In the genomic region with DNA sequence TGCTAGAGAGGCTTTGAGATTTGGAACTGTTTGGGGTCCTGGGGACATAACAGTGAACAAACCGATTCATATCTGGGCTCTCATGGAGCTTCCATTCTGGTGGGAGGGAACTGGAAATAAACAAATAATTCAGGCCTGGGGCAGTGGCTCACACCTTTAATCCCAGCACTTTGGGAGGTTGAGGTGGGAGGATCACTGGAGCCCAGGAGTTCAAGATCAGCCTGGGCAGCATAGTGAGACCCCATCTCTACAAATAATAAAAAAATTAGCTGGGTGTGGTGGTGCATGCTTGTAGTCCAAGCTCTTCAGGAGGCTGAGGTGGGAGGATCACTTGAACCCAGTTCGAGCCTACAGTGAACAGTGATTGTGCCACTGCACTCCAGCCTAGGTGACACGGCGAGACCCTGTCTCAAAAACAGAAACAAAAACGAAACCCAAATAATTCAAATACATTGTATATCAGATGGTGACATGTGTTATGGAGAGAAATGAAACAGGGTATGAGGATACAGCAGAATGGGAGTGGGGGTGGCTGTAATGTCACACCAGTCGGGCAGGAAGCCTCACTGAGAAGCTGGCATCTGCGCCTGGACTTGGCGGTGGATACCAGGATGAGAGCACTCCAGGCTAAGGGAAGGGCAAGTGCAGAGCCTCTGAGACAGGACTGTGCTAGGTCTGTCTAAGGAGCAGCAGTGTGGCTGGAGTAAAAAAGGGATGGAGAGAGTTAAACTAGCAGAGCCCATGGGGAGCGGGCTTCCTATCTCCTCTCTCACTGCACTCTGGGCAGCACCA, we compare ENCODE assay signal across 29 cellular contexts.
"Had no signal": no experiment of that assay in that cellular context is flagged by ENCODE, and none has a peak within 500 bp of the region (broad histone marks: within the 10 kb centered on the region; RNA-seq: fewer than 3 reads in every experiment).

No MANE protein-coding gene starts in this region.

- H3K4me3 ChIP-seq: coronary artery, dorsolateral prefrontal cortex, esophagus muscularis mucosa, gastrocnemius medialis, heart left ventricle had no signal

- H3K9me3 ChIP-seq: esophagus muscularis mucosa, gastrocnemius medialis, heart left ventricle had no signal

- ATAC-seq: activated CD4-positive, CD25-positive, alpha-beta regulatory T cell treated with anti-CD3 and anti-CD28 coated beads, Interleukin-2, amount 50 U/mL, for 24 hours; activated CD8-positive, alpha-beta T cell treated with anti-CD3 and anti-CD28 coated beads for 36 hours; activated T-cell treated with anti-CD3 and anti-CD28 coated beads, Interleukin-2, amount 50 U/mL, for 4 hours; activated T-helper 17 cell treated with anti-CD3 and anti-CD28 coated beads, Interleukin-2, amount 50 U/mL, for 72 hours; foreskin keratinocyte; gastrocnemius medialis; T-helper 17 cell had no signal

- H3K4me1 ChIP-seq: esophagus muscularis mucosa, foreskin keratinocyte, gastrocnemius medialis, heart left ventricle had no signal

- H3K36me3 ChIP-seq: brain microvascular endothelial cell, esophagus muscularis mucosa, gastrocnemius medialis, heart left ventricle, WERI-Rb-1 had no signal

- H3K27ac ChIP-seq: brain microvascular endothelial cell, coronary artery, esophagus muscularis mucosa, foreskin keratinocyte, gastrocnemius medialis, heart left ventricle, WERI-Rb-1 had no signal

- DNase-seq: activated B cell treated with CpG ODN at 0.5 μM for 24 hours; activated CD4-positive, alpha-beta T cell treated with anti-CD3 and anti-CD28 coated beads for 48 hours; activated CD4-positive, alpha-beta T cell treated with anti-CD3 and anti-CD28 coated beads, Interleukin-2, amount 50 U/mL, for 1 hour; activated CD4-positive, alpha-beta T cell treated with anti-CD3 and anti-CD28 coated beads, Interleukin-2, amount 50 U/mL, for 48 hours; activated CD8-positive, alpha-beta memory T cell treated with anti-CD3 and anti-CD28 coated beads for 24 hours; activated CD8-positive, alpha-beta T cell treated with anti-CD3 and anti-CD28 coated beads for 36 hours; activated effector memory CD4-positive, alpha-beta T cell treated with Interleukin-2 at 50 U/mL for 16 hours; activated gamma-delta T cell treated with Interleukin-2 at 50 U/mL for 16 hours; activated naive CD4-positive, alpha-beta T cell treated with anti-CD3 and anti-CD28 coated beads, Interleukin-2, amount 50 U/mL, for 16 hours; activated naive CD4-positive, alpha-beta T cell treated with Interleukin-2 at 50 U/mL for 16 hours; activated T-cell treated with anti-CD3 and anti-CD28 coated beads, Interleukin-2, amount 50 U/mL, for 4 hours; amniotic stem cell; anterior cingulate cortex; brain microvascular endothelial cell; effector memory CD4-positive, alpha-beta T cell; endodermal cell; foreskin keratinocyte; gastrocnemius medialis; glutamatergic neuron; heart left ventricle; T-helper 1 cell; T-helper 17 cell; T1000; WERI-Rb-1 had no signal

- H3K27me3 ChIP-seq: brain microvascular endothelial cell, foreskin keratinocyte had no signal
